19 cellular contexts compared by ENCODE assay signal in genomic region chr1:59757185-59757747, GRCh38. TPM values are rescaled to one million over a fixed set of nuclear protein-coding genes. Genes with fewer than 3 reads are reported as not detected.
DNase-seq lines count a peak whose midpoint lies in the region; ATAC-seq and TF ChIP-seq lines count a peak whose summit lies in the region.
"Had no signal": no experiment of that assay in that cellular context is flagged by ENCODE, and none has a peak within 500 bp of the region (broad histone marks: within the 10 kb centered on the region; RNA-seq: fewer than 3 reads in every experiment).

No MANE protein-coding gene starts in this region.

- H3K18ac ChIP-seq in IMR-90 (ENCODE audit: low read depth, low read length) = no peak overlapping the region
- H3K18ac ChIP-seq in trophoblast cell (ENCODE audit: low read length) = no peak overlapping the region

- H2AFZ ChIP-seq in IMR-90 (replicated peaks; ENCODE audit: low read length, poor library complexity) (no peak overlapping the region), trophoblast cell (ENCODE audit: insufficient read depth, low read length, poor library complexity) (no peak overlapping the region)
- H2AFZ ChIP-seq: GM23248 had no signal

- dilution Hi-C loops in IMR-90 (cut with HindIII; ENCODE audit: low sequenced_read_pairs, unreplicated experiment) = loop anchor here (25.0 kb wide), 1 partner anchor 1020 kb away; no protein-coding TSS in a partner anchor

- no peak overlapping the region for H4K12ac ChIP-seq in trophoblast cell (ENCODE audit: low read depth, low read length)

- DNase-seq in IMR-90 (no peak), left lung (no peak), trophoblast cell (peak; percentile 30 to 68), mucosa of descending colon (no peak), NK-92 (lab: John Stamatoyannopoulos, UW; ENCODE audit: unreplicated experiment) (no peak)
- DNase-seq in activated T-helper 2 cell treated with anti-CD3 and anti-CD28 coated beads, Interferon-gamma antibody, Interleukin-2, Interleukin-4, amounts not matched to agents 10 μg/mL and 5 μg/mL and 100 μg/mL, durations not matched to agents 14 hours and 24 hours and 36 hours (ENCODE audit: low spot score) = no peak
- DNase-seq: 8988T; C1 segment of cervical spinal cord; Calu3; CD4-positive, alpha-beta memory T cell; COR-L47; DMS53; DMS79 treated with DMSO at 0.1 percent for 48 hours; GM23248; H7; HCEC 1CT had no signal

- H2AK5ac ChIP-seq in IMR-90 (ENCODE audit: low read depth, low read length) (peak overlapping the region; percentile 31; the same call in 1 of the 2 replicates), trophoblast cell (ENCODE audit: low read length) (no peak overlapping the region)

- peak overlapping the region; percentile 47 for H3K4ac ChIP-seq in IMR-90 (ENCODE audit: low read depth, low read length)
- H3K4ac ChIP-seq in trophoblast cell (ENCODE audit: low read depth, low read length) = no peak overlapping the region

- 0 out of 2 replicates have a peak overlapping the region, but pooled peaks have one; percentile 14 for H3K14ac ChIP-seq in IMR-90 (replicated peaks; ENCODE audit: low read depth, low read length)
- no peak overlapping the region for H3K14ac ChIP-seq in trophoblast cell (ENCODE audit: low read length)

- in situ Hi-C loops in IMR-90 (cut with MboI; ENCODE audit: low sequenced_read_pairs) = loop anchor here (5.0 to 25.0 kb wide), 3 partner anchors 970 to 1245 kb away; no protein-coding TSS in a partner anchor

- intact Hi-C loops in IMR-90 (cut with micrococcal nuclease) = loop anchor here (5.0 to 10.0 kb wide), 4 partner anchors 182 to 1212 kb away; partner anchors contain the start of gene OMA1
- intact Hi-C loops in left lung (cut with DNase I) = no loop called here
- intact Hi-C loops in activated T-helper 2 cell treated with anti-CD3 and anti-CD28 coated beads, Interferon-gamma antibody, Interleukin-2, Interleukin-4, amounts not matched to agents 10 μg/mL and 5 μg/mL and 100 μg/mL, durations not matched to agents 14 hours and 24 hours and 36 hours (cut with micrococcal nuclease) = loop anchor here (5.0 kb wide), 1 partner anchor 1240 kb away; no protein-coding TSS in a partner anchor
- intact Hi-C loops in mucosa of descending colon (cut with DNase I, micrococcal nuclease) = loop anchor here in 1 of 2 donors (10.0 kb wide), 1 partner anchor 1012 kb away; no protein-coding TSS in a partner anchor

- H3K27ac Mint-ChIP-seq in activated T-helper 2 cell treated with anti-CD3 and anti-CD28 coated beads, Interferon-gamma antibody, Interleukin-2, Interleukin-4, amounts not matched to agents 10 μg/mL and 5 μg/mL and 100 μg/mL, durations not matched to agents 14 hours and 24 hours and 36 hours = no peak overlapping the region
- H3K27ac Mint-ChIP-seq: CD4-positive, alpha-beta memory T cell had no signal

- no peaks in the 10 kb centered on the region for H3K9me3 Mint-ChIP-seq in activated T-helper 2 cell treated with anti-CD3 and anti-CD28 coated beads, Interferon-gamma antibody, Interleukin-2, Interleukin-4, amounts not matched to agents 10 μg/mL and 5 μg/mL and 100 μg/mL, durations not matched to agents 14 hours and 24 hours and 36 hours
- H3K9me3 Mint-ChIP-seq: CD4-positive, alpha-beta memory T cell had no signal

- peak overlapping the region; percentile 28; the same call in 1 of the 2 replicates for H2BK20ac ChIP-seq in IMR-90 (ENCODE audit: low read depth, low read length)

- peak overlapping the region; percentile 54; the same call in 1 of the 3 replicates for H2BK15ac ChIP-seq in IMR-90 (ENCODE audit: low read depth, low read length)

- H3K27me3 Mint-ChIP-seq in activated T-helper 2 cell treated with anti-CD3 and anti-CD28 coated beads, Interferon-gamma antibody, Interleukin-2, Interleukin-4, amounts not matched to agents 10 μg/mL and 5 μg/mL and 100 μg/mL, durations not matched to agents 14 hours and 24 hours and 36 hours (ENCODE audit: low read depth) = no peaks in the 10 kb centered on the region
- H3K27me3 Mint-ChIP-seq: CD4-positive, alpha-beta memory T cell had no signal

- H3K4me1 ChIP-seq in IMR-90 (ENCODE audit: control insufficient read depth, insufficient read depth, low read length) (peaks cover 2% of the 10 kb centered on the region; the same call in 1 of the 2 replicates), left lung (peaks cover 5 to 23% of the 10 kb centered on the region in 2 donors), trophoblast cell (ENCODE audit: control insufficient read depth in 1 of 2, insufficient read depth in 2 of 2, low read length in 2 of 2) (peaks cover 4 to 17% of the 10 kb centered on the region in 2 experiments), mucosa of descending colon (ENCODE audit: low read depth) (peaks cover 6% of the 10 kb centered on the region)

- H2BK120ac ChIP-seq in IMR-90 (ENCODE audit: low read depth, low read length) (peak overlapping the region; percentile 41; the same call in 1 of the 2 replicates), trophoblast cell (ENCODE audit: insufficient read depth, low read length, poor library complexity) (no peak overlapping the region)

- H4K20me1 ChIP-seq in IMR-90 (ENCODE audit: insufficient read depth, low read length) = no peaks in the 10 kb centered on the region

- H3K9me3 ChIP-seq in IMR-90 (ENCODE audit: control insufficient read depth, insufficient read depth, low read length) = no peaks in the 10 kb centered on the region
- H3K9me3 ChIP-seq in left lung = no peaks in the 10 kb centered on the region
- H3K9me3 ChIP-seq in trophoblast cell (ENCODE audit: insufficient read depth, low read depth, low read length) = no peaks in the 10 kb centered on the region
- H3K9me3 ChIP-seq in mucosa of descending colon = no peaks in the 10 kb centered on the region
- H3K9me3 ChIP-seq: A549 had no signal

- TF ChIP-seq RAD21 in IMR-90 (IDR thresholded peaks at IDR 0.05; ENCODE audit: low read length) = no peak

- H3K4me3 ChIP-seq in IMR-90 (ENCODE audit: insufficient read depth, low read depth, low read length) = no peak overlapping the region
- H3K4me3 ChIP-seq in left lung = no peak overlapping the region
- H3K4me3 ChIP-seq in trophoblast cell (ENCODE audit: low read depth, low read length) = no peak overlapping the region
- H3K4me3 ChIP-seq in mucosa of descending colon = no peak overlapping the region
- H3K4me3 ChIP-seq: A549, GM23248 had no signal

- no peaks in the 10 kb centered on the region for H3K79me1 ChIP-seq in IMR-90 (ENCODE audit: low read depth in 1 of 2, low read length in 2 of 2)
- peaks cover 3% of the 10 kb centered on the region for H3K79me1 ChIP-seq in trophoblast cell (ENCODE audit: low read length)

- H2AK9ac ChIP-seq in IMR-90 (replicated peaks; ENCODE audit: low read depth, low read length, poor library complexity) = no peak overlapping the region

- no peaks in the 10 kb centered on the region for H3K79me2 ChIP-seq in trophoblast cell (ENCODE audit: control insufficient read depth, insufficient read depth, low read length, poor library complexity)

- no peak overlapping the region for H2BK12ac ChIP-seq in trophoblast cell (ENCODE audit: low read length)

- H3K27ac ChIP-seq in IMR-90 (ENCODE audit: insufficient read depth, low read length) = no peak overlapping the region
- H3K27ac ChIP-seq in left lung = no peak overlapping the region
- peak overlapping the region; percentile 24 for H3K27ac ChIP-seq in trophoblast cell (ENCODE audit: low read depth, low read length)
- H3K27ac ChIP-seq: A549, GM23248 had no signal

- no CpG with 5 or more reads among the region's 4 CpGs for WGBS in IMR-90 (ENCODE audit: extremely low coverage in 2 of 2, insufficient read length in 1 of 2), 2 experiments
- WGBS in trophoblast cell (ENCODE audit: extremely low coverage, insufficient coverage, insufficient read length) = no CpG with 5 or more reads among the region's 4 CpGs

- POLR2A ChIA-PET in IMR-90 (lab: Charles Lee; ENCODE audit: unreplicated experiment) = no interaction called here

- H3K23ac ChIP-seq in IMR-90 (ENCODE audit: low read depth, low read length) (no peak overlapping the region), trophoblast cell (ENCODE audit: low read length) (no peak overlapping the region)

- no peak overlapping the region for H2BK5ac ChIP-seq in IMR-90 (ENCODE audit: low read depth, low read length, poor library complexity, severe bottlenecking)
- H2BK5ac ChIP-seq in trophoblast cell (ENCODE audit: low read depth, low read length, poor library complexity) = no peak overlapping the region

- no peak overlapping the region for H3K9ac ChIP-seq in IMR-90 (ENCODE audit: low read depth, low read length)
- H3K9ac ChIP-seq in trophoblast cell (ENCODE audit: low read length) = no peak overlapping the region
- H3K9ac ChIP-seq: GM23248 had no signal

- H3K9me1 ChIP-seq in IMR-90 (ENCODE audit: insufficient read depth, low read length) = no peaks in the 10 kb centered on the region

- H3K36me3 ChIP-seq in IMR-90 (ENCODE audit: control insufficient read depth, insufficient read depth, low read length) (no peaks in the 10 kb centered on the region), left lung (no peaks in the 10 kb centered on the region), trophoblast cell (ENCODE audit: control insufficient read depth in 1 of 2, insufficient read depth in 2 of 2, low read length in 2 of 2) (no peaks in the 10 kb centered on the region), mucosa of descending colon (ENCODE audit: low read depth) (no peaks in the 10 kb centered on the region)

- no peak for TF ChIP-seq POLR2A in IMR-90 (IDR thresholded peaks at IDR 0.05; ENCODE audit: low read depth, low read length)

- no peak for ATAC-seq in IMR-90 (ENCODE audit: low read depth)
- peak; percentile 49 for ATAC-seq in left lung
- ATAC-seq in mucosa of descending colon = no peak
- ATAC-seq in HG03457 (IDR thresholded peaks at IDR 0.05; ENCODE audit: unreplicated experiment) = no peak
- ATAC-seq: A549 had no signal

- H3K4me1 Mint-ChIP-seq in activated T-helper 2 cell treated with anti-CD3 and anti-CD28 coated beads, Interferon-gamma antibody, Interleukin-2, Interleukin-4, amounts not matched to agents 10 μg/mL and 5 μg/mL and 100 μg/mL, durations not matched to agents 14 hours and 24 hours and 36 hours (ENCODE audit: low read depth) = peaks cover 6% of the 10 kb centered on the region

- H4K8ac ChIP-seq in IMR-90 (ENCODE audit: low read depth in 2 of 2, low read length in 2 of 2) (no peak overlapping the region; a peak in 1 of 4 replicates), trophoblast cell (ENCODE audit: low read depth, low read length) (no peak overlapping the region)

- H3K56ac ChIP-seq in IMR-90 (ENCODE audit: extremely low read depth, insufficient read depth, low read length) = no peak overlapping the region

- no peaks in the 10 kb centered on the region; the same call in 1 of the 2 replicates for H3K27me3 ChIP-seq in IMR-90 (ENCODE audit: control insufficient read depth, insufficient read depth, low read length)
- no peaks in the 10 kb centered on the region for H3K27me3 ChIP-seq in left lung
- no peaks in the 10 kb centered on the region for H3K27me3 ChIP-seq in trophoblast cell (ENCODE audit: insufficient read depth, low read length)

- H3K36me3 Mint-ChIP-seq in activated T-helper 2 cell treated with anti-CD3 and anti-CD28 coated beads, Interferon-gamma antibody, Interleukin-2, Interleukin-4, amounts not matched to agents 10 μg/mL and 5 μg/mL and 100 μg/mL, durations not matched to agents 14 hours and 24 hours and 36 hours (ENCODE audit: low read depth) = no peaks in the 10 kb centered on the region
- H3K36me3 Mint-ChIP-seq: CD4-positive, alpha-beta memory T cell had no signal

- no TSS peak for BruUV-seq in IMR-90 (replicated peaks; lab: Mats Ljungman, UMichigan)

- H4K91ac ChIP-seq in IMR-90 (ENCODE audit: insufficient read depth, low read depth, low read length) = no peak overlapping the region
- H4K91ac ChIP-seq in trophoblast cell (ENCODE audit: low read depth, low read length) = no peak overlapping the region

- CTCF ChIA-PET in IMR-90 (lab: Yijun Ruan, JAX) = interaction anchor here (1.0 to 1.4 kb wide), 2 partner anchors 9 to 1017 kb away, joined by 3 to 4 read pairs; no protein-coding TSS in a partner anchor

- TF ChIP-seq CTCF in IMR-90 (conservative IDR thresholded peaks at IDR 0.05; ENCODE audit: low read depth, low read length) (no peak), left lung (IDR thresholded peaks at IDR 0.05) (no peak), mucosa of descending colon (IDR thresholded peaks at IDR 0.05) (no peak)

- no peak overlapping the region for H4K5ac ChIP-seq in IMR-90 (ENCODE audit: low read depth, low read length)

- no peak overlapping the region for H3K4me3 Mint-ChIP-seq in activated T-helper 2 cell treated with anti-CD3 and anti-CD28 coated beads, Interferon-gamma antibody, Interleukin-2, Interleukin-4, amounts not matched to agents 10 μg/mL and 5 μg/mL and 100 μg/mL, durations not matched to agents 14 hours and 24 hours and 36 hours (ENCODE audit: low read depth)
- H3K4me3 Mint-ChIP-seq: CD4-positive, alpha-beta memory T cell had no signal

- H3K4me2 ChIP-seq in IMR-90 (ENCODE audit: low read depth, low read length) = no peak overlapping the region
- no peak overlapping the region for H3K4me2 ChIP-seq in trophoblast cell (ENCODE audit: low read length)
- H3K4me2 ChIP-seq: A549 had no signal

RNA-seq across cellular contexts. Expression of gene HOOK1, which starts 57.5 kb away (rescaled TPM):
- total RNA-seq in IMR-90 (2012; rRNA removed) (not detected in 2 replicates), left lung (10 to 100 TPM; 12.4 to 17.9 TPM), mucosa of descending colon (10 to 100 TPM; 26.9 to 58.6 (median 55.9) TPM)
- not detected in 2 replicates for polyA plus RNA-seq in IMR-90 (2012; rRNA removed)
- not detected in 2 replicates for polyA plus RNA-seq in IMR-90 (2012; cell fraction: cytosol; rRNA removed)
- not detected in 2 replicates for polyA plus RNA-seq in IMR-90 (2012; cell fraction: nucleus; rRNA removed; ENCODE audit: low replicate concordance)
- polyA plus RNA-seq in trophoblast cell (2013) = 4.5 and 4.7 TPM in 2 replicates
- total RNA-seq in activated T-helper 2 cell treated with anti-CD3 and anti-CD28 coated beads, Interferon-gamma antibody, Interleukin-2, Interleukin-4, amounts not matched to agents 10 μg/mL and 5 μg/mL and 100 μg/mL, durations not matched to agents 14 hours and 24 hours and 36 hours = 0.90 and 1.4 TPM in 2 replicates
- total RNA-seq: GM23248 had no signal
- polyA plus RNA-seq: BJ, GM23248 had no signal

Comparison
In these comparisons a context has a peak if more than half of its experiments do, and no peak if none do; other contexts are left out.
1. DNase-seq: peak in trophoblast cell (2 of 2); none in IMR-90 (single experiment), left lung (0 of 2), activated T-helper 2 cell treated with anti-CD3 and anti-CD28 coated beads, Interferon-gamma antibody, Interleukin-2, Interleukin-4, amounts not matched to agents 10 μg/mL and 5 μg/mL and 100 μg/mL, durations not matched to agents 14 hours and 24 hours and 36 hours (single experiment), mucosa of descending colon (0 of 3) and NK-92 (single experiment).
2. intact Hi-C loops: an anchor here in IMR-90 (5.0 to 10.0 kb wide) and activated T-helper 2 cell treated with anti-CD3 and anti-CD28 coated beads, Interferon-gamma antibody, Interleukin-2, Interleukin-4, amounts not matched to agents 10 μg/mL and 5 μg/mL and 100 μg/mL, durations not matched to agents 14 hours and 24 hours and 36 hours (5.0 kb wide); none called in left lung.